In the genomic region with DNA sequence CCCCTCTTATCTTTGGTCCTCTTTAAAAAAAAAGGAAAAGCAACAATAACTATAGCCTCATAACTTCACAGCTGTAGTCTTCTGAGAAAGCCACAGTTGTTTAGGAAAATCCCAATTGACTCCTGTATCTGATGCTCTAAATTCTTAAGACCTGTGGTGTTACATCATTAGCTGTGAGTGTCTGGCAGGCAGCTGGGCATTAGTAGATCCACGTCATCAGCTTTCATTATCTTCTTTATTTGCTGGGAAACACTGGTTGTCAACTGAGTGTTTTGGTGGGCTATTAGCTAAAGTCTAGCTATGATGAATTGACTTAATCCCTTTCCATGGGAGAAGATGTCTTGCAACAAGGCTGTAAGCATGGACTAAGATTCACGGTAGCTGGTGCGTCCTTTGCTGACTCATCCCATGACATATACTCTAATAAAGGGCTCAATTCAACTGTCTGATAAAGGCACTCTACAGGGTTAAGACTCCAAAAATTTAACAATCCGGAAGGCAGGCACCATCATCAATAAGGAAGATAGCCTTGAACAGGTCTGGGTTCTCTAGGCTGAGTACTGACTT, we compare ENCODE assay signal across 14 cellular contexts.
"Had no signal": no experiment of that assay in that cellular context is flagged by ENCODE, and none has a peak within 500 bp of the region (broad histone marks: within the 10 kb centered on the region; RNA-seq: fewer than 3 reads in every experiment).

No MANE protein-coding gene starts in this region.

- H3K27ac Mint-ChIP-seq: activated naive CD4-positive, alpha-beta T cell treated with anti-CD3 and anti-CD28 coated beads for 36 hours; endodermal cell; memory B cell; natural killer cell treated with Interleukin-12 subunit alpha and Interleukin-12 subunit beta and Interleukin-15 and Interleukin-18, amount 100 ng/mL, for 72 hours had no signal

- H3K4me3 Mint-ChIP-seq: activated naive CD4-positive, alpha-beta T cell treated with anti-CD3 and anti-CD28 coated beads for 36 hours; endodermal cell; memory B cell; natural killer cell treated with Interleukin-12 subunit alpha and Interleukin-12 subunit beta and Interleukin-15 and Interleukin-18, amount 100 ng/mL, for 72 hours had no signal

- H3K27ac ChIP-seq: cardiac muscle cell had no signal

- H3K36me3 Mint-ChIP-seq: memory B cell; natural killer cell treated with Interleukin-12 subunit alpha and Interleukin-12 subunit beta and Interleukin-15 and Interleukin-18, amount 100 ng/mL, for 72 hours had no signal

- H3K36me3 ChIP-seq: cardiac muscle cell had no signal

- H3K4me1 Mint-ChIP-seq: endodermal cell, memory B cell had no signal

- H3K4me3 ChIP-seq: cardiac muscle cell had no signal

- DNase-seq: activated CD4-positive, CD25-positive, alpha-beta regulatory T cell treated with anti-CD3 and anti-CD28 coated beads, Interleukin-2, amount 50 U/mL, for 72 hours; activated naive CD4-positive, alpha-beta T cell treated with anti-CD3 and anti-CD28 coated beads for 36 hours; foreskin fibroblast; hypothalamus; kidney; left ventricle myocardium superior; retina; small intestine; stimulated activated CD4-positive, alpha-beta T cell treated with anti-CD3 and anti-CD28 coated beads, Interleukin-4, amount 100 ng/mL, for 24 hours; stimulated activated naive CD4-positive, alpha-beta T cell had no signal

- H3K9me3 Mint-ChIP-seq: activated naive CD4-positive, alpha-beta T cell treated with anti-CD3 and anti-CD28 coated beads for 36 hours; endodermal cell; memory B cell; natural killer cell treated with Interleukin-12 subunit alpha and Interleukin-12 subunit beta and Interleukin-15 and Interleukin-18, amount 100 ng/mL, for 72 hours had no signal

- ATAC-seq: left ventricle myocardium superior; natural killer cell treated with Interleukin-12 subunit alpha and Interleukin-12 subunit beta and Interleukin-15 and Interleukin-18, amount 100 ng/mL, for 72 hours had no signal
